ENCODE assay signal across 7 cellular contexts in genomic region chr19:57850553-57851017, GRCh38. TPM values are rescaled to one million over a fixed set of nuclear protein-coding genes. Genes with fewer than 3 reads are reported as not detected.
DNase-seq lines count a peak whose midpoint lies in the region; ATAC-seq and TF ChIP-seq lines count a peak whose summit lies in the region.

No MANE protein-coding gene starts in this region.

- BruUV-seq in MCF 10A (replicated peaks; lab: Mats Ljungman, UMichigan) = no TSS peak

- CTCF ChIA-PET in MCF 10A (lab: Yijun Ruan, JAX) = interaction anchor here (0.6 to 2.1 kb wide), 3 partner anchors 12 to 48 kb away, joined by 3 to 8 read pairs (median 4); no protein-coding TSS in a partner anchor

- TF ChIP-seq POLR2A in transverse colon (IDR thresholded peaks at IDR 0.05) = no peak

- peak overlapping the region; percentile 81 for H3K27ac Mint-ChIP-seq in MCF 10A (ENCODE audit: low read depth, unreplicated experiment)

- in situ Hi-C loops in transverse colon (cut with MboI; ENCODE audit: low pct_ligation_motif_present in 1 of 4, low pct_unique_long_range_greater_than_20kb in 1 of 4, low sequenced_read_pairs in 3 of 4) = no loop called here

- H3K36me3 ChIP-seq in lower lobe of right lung (peaks cover 7% of the 10 kb centered on the region), transverse colon (peaks cover 0 to 21% (median 4%) of the 10 kb centered on the region in 4 donors)

- TF ChIP-seq EP300 in transverse colon (IDR thresholded peaks at IDR 0.05; ENCODE audit: low read depth) = no peak

- intact Hi-C loops in MCF 10A (cut with micrococcal nuclease) = no loop called here
- intact Hi-C loops in lower lobe of right lung (cut with DNase I) = no loop called here
- intact Hi-C loops in transverse colon (cut with DNase I; ENCODE audit: low total_unique reads) = no loop called here

- H3K4me3 ChIP-seq in lower lobe of right lung (peak overlapping the region; percentile 79), transverse colon (peak overlapping the region; percentile 72 to 94 (median 80))

- H3K4me1 Mint-ChIP-seq in MCF 10A (ENCODE audit: insufficient read depth, unreplicated experiment) = peaks cover 19% of the 10 kb centered on the region

- H3K4me3 Mint-ChIP-seq in MCF 10A (ENCODE audit: unreplicated experiment) = peak overlapping the region; percentile 86

- DNase-seq in GM20000 (ENCODE audit: low spot score) (peak; percentile 6), NCI-H82 (lab: John Stamatoyannopoulos, UW) (peak; percentile 89), MCF 10A (ENCODE audit: unreplicated experiment) (peak; percentile 21), lower lobe of right lung (no peak), transverse colon (peak; percentile 75), NAMALWA (ENCODE audit: low spot score) (no peak), NCI-H345 treated with DMSO at 0.1 percent for 48 hours (lab: John Stamatoyannopoulos, UW; ENCODE audit: unreplicated experiment) (no peak)

- H3K27me3 ChIP-seq in lower lobe of right lung (ENCODE audit: low read depth) (no peaks in the 10 kb centered on the region), transverse colon (no peaks in the 10 kb centered on the region)

- no peaks in the 10 kb centered on the region for H3K27me3 Mint-ChIP-seq in MCF 10A (ENCODE audit: insufficient read depth, unreplicated experiment)

- H3K9me3 ChIP-seq in lower lobe of right lung = peaks cover 11% of the 10 kb centered on the region
- no peaks in the 10 kb centered on the region for H3K9me3 ChIP-seq in transverse colon

- TF ChIP-seq CTCF in GM20000 (IDR thresholded peaks at IDR 0.05; ENCODE audit: extremely low read depth, missing control alignments) (no peak), MCF 10A (IDR thresholded peaks at IDR 0.05; ENCODE audit: unreplicated experiment) (no peak), lower lobe of right lung (IDR thresholded peaks at IDR 0.05) (no peak), transverse colon (IDR thresholded peaks at IDR 0.05) (no peak)

- peaks cover 9% of the 10 kb centered on the region for H3K4me1 ChIP-seq in lower lobe of right lung
- peaks cover 0 to 17% (median 16%) of the 10 kb centered on the region in 4 donors for H3K4me1 ChIP-seq in transverse colon

- H3K9me3 Mint-ChIP-seq in MCF 10A (ENCODE audit: unreplicated experiment) = no peaks in the 10 kb centered on the region

- POLR2A ChIA-PET in MCF 10A (lab: Yijun Ruan, JAX) = interaction anchor here (0.6 to 1.9 kb wide), 7 partner anchors 11 to 550 kb away, joined by 3 to 8 read pairs (median 3); partner anchors contain the start of genes ZNF551 and ZNF552

- 4 to 5% methylated on average over 4 to 11 of the region's 11 CpGs for WGBS in transverse colon (ENCODE audit: low coverage in 1 of 2), 2 donors

- peaks cover 68% of the 10 kb centered on the region for H3K36me3 Mint-ChIP-seq in MCF 10A (ENCODE audit: insufficient read depth, unreplicated experiment)

- H3K27ac ChIP-seq in lower lobe of right lung (no peak overlapping the region), transverse colon (peak overlapping the region; percentile 86 to 88 (median 86))

- ATAC-seq in lower lobe of right lung = no peak

RNA-seq across cellular contexts. Expression of gene ZNF587, which starts 0.9 kb away (rescaled TPM):
- total RNA-seq in MCF 10A (2022) = 32.4 and 34.2 TPM in 2 replicates
- total RNA-seq in lower lobe of right lung = 25.6 TPM
- 10 to 100 TPM; 22.4 to 61.0 (median 44.8) TPM for total RNA-seq in transverse colon

RNA-seq across cellular contexts. Expression of gene ZNF587B, which starts 20.5 kb away (rescaled TPM):
- total RNA-seq in MCF 10A (2022) (19.0 and 19.4 TPM in 2 replicates), lower lobe of right lung (12.5 TPM), transverse colon (10 to 100 TPM; 16.1 to 34.4 (median 22.0) TPM)

RNA-seq across cellular contexts. Expression of gene ZNF552, which starts 35.9 kb away (rescaled TPM):
- total RNA-seq in MCF 10A (2022) = 5.5 and 5.6 TPM in 2 replicates
- 20.0 TPM for total RNA-seq in lower lobe of right lung
- 100 to 1,000 TPM in 1 of 4 donors, 10 to 100 TPM in 3; 41.2 to 145 (median 68.8) TPM for total RNA-seq in transverse colon

RNA-seq across cellular contexts. Expression of gene ZNF814, which starts 38.3 kb away (rescaled TPM):
- total RNA-seq in MCF 10A (2022) (3.1 and 4.0 TPM in 2 replicates), lower lobe of right lung (13.5 TPM), transverse colon (10 to 100 TPM; 11.5 to 25.1 (median 19.7) TPM)

Comparison
In these comparisons a context has a peak if more than half of its experiments do, and no peak if none do; other contexts are left out.
1. DNase-seq: peak in GM20000 (single experiment), NCI-H82 (single experiment), MCF 10A (single experiment) and transverse colon (single experiment); none in lower lobe of right lung (single experiment), NAMALWA (single experiment) and NCI-H345 treated with DMSO at 0.1 percent for 48 hours (single experiment).